Comparison of ENCODE assay signal across 8 cellular contexts in genomic region chr4:158172558-158173258, GRCh38. TPM values are rescaled to one million over a fixed set of nuclear protein-coding genes. Genes with fewer than 3 reads are reported as not detected.
A peak's percentile ranks its signal among the peaks of the same experiment; 100 is the strongest.
DNase-seq lines count a peak whose midpoint lies in the region; ATAC-seq and TF ChIP-seq lines count a peak whose summit lies in the region.

GASK1B (minus strand) TSS chr4:158173025; CDS start chr4:158171375, 1,650 bp downstream.

- DNase-seq in BJ (ENCODE audit: low read depth), result no peak
- DNase-seq in NCI-H146 (lab: John Stamatoyannopoulos, UW), result peak; percentile 54
- DNase-seq in amniotic epithelial cell (ENCODE audit: low read depth), result peak; percentile 88
- DNase-seq in left ventricle myocardium superior, result no peak
- DNase-seq in sciatic nerve (ENCODE audit: low spot score), result peak; percentile 63

- peak within 1 kb of the TSS; percentile 22 for H3K4me3 ChIP-seq in BJ (ENCODE audit: low read depth, low read length)

- intact Hi-C loops in left ventricle myocardium superior (cut with micrococcal nuclease) (loop anchor here (2.0 kb wide), 1 partner anchor 180 kb away; no protein-coding TSS in a partner anchor), sciatic nerve (cut with DNase I) (loop anchor here (5.0 kb wide), 1 partner anchor 180 kb away; no protein-coding TSS in a partner anchor)

- no peaks in the 10 kb centered on the region for H3K27me3 ChIP-seq in BJ (ENCODE audit: control insufficient read depth, insufficient read depth, low read length)

- peak; percentile 71 for TF ChIP-seq CTCF in BJ (IDR thresholded peaks at IDR 0.05; ENCODE audit: insufficient read depth, low read depth, low read length)

- no peaks in the 10 kb centered on the region for H3K36me3 ChIP-seq in BJ (ENCODE audit: control insufficient read depth, insufficient read depth, low read length)

- CTCF ChIA-PET in BJ (lab: Yijun Ruan, JAX), result interaction anchor here (0.6 to 2.2 kb wide), 15 partner anchors 9 to 184 kb away, joined by 3 to 18 read pairs (median 4); no protein-coding TSS in a partner anchor

- POLR2A ChIA-PET in BJ (lab: Charles Lee), result interaction anchor here (0.8 kb wide), 1 partner anchor 171 kb away, joined by 4 read pairs; no protein-coding TSS in a partner anchor

- ATAC-seq in GM19351 (IDR thresholded peaks at IDR 0.05; ENCODE audit: unreplicated experiment) (peak; percentile 54), left ventricle myocardium superior (peak; percentile 67), sciatic nerve (peak; percentile 61), GM21423 (IDR thresholded peaks at IDR 0.05; ENCODE audit: unreplicated experiment) (no peak), HG03095 (IDR thresholded peaks at IDR 0.05; ENCODE audit: unreplicated experiment) (no peak)

RNA-seq across cellular contexts. Expression of gene GASK1B, which starts in this region (rescaled TPM):
- 4.9 and 11.6 TPM in 2 replicates for polyA plus RNA-seq in BJ (2011; rRNA removed)
- 3.8 and 7.4 TPM in 2 replicates for polyA minus RNA-seq in BJ (2011; rRNA and poly(A)+ RNA removed)
- total RNA-seq in left ventricle myocardium superior, result 63.4 TPM
- total RNA-seq in sciatic nerve, result 100 TPM

Comparison
In these comparisons a context has a peak if more than half of its experiments do, and no peak if none do; other contexts are left out.
1. DNase-seq: peak in NCI-H146 (single experiment), amniotic epithelial cell (single experiment) and sciatic nerve (single experiment); none in BJ (single experiment) and left ventricle myocardium superior (single experiment).
2. ATAC-seq: peak in GM19351 (single experiment), left ventricle myocardium superior (single experiment) and sciatic nerve (single experiment); none in GM21423 (single experiment) and HG03095 (single experiment).